ENCODE assay signal across 21 cellular contexts in genomic region chr9:137531099-137531765, GRCh38. TPM values are rescaled to one million over a fixed set of nuclear protein-coding genes. Genes with fewer than 3 reads are reported as not detected.
DNase-seq lines count a peak whose midpoint lies in the region; FAIRE-seq and TF ChIP-seq lines count a peak whose summit lies in the region.
"Had no signal": no experiment of that assay in that cellular context is flagged by ENCODE, and none has a peak within 500 bp of the region (broad histone marks: within the 10 kb centered on the region; RNA-seq: fewer than 3 reads in every experiment).

No MANE protein-coding gene starts in this region.

- intact Hi-C loops in kidney (cut with DNase I) (no loop called here), testis (cut with DNase I; ENCODE audit: low total_unique reads) (no loop called here), transverse colon (cut with DNase I; ENCODE audit: low total_unique reads) (no loop called here)

- no peak for TF ChIP-seq EP300 in transverse colon (IDR thresholded peaks at IDR 0.05; ENCODE audit: low read depth)

- H3K4me1 ChIP-seq in kidney (ENCODE audit: control insufficient read depth in 1 of 2, insufficient read depth in 1 of 2, low read depth in 1 of 2, low read length in 2 of 2), result peaks cover 0 to 9% of the 10 kb centered on the region in 2 donors
- H3K4me1 ChIP-seq in testis, result peaks cover 13% of the 10 kb centered on the region
- peaks cover 3 to 12% (median 7%) of the 10 kb centered on the region in 4 donors for H3K4me1 ChIP-seq in transverse colon

- DNase-seq in kidney, result peak; percentile 39
- DNase-seq in testis, result peak; percentile 44
- DNase-seq in NCI-H1105 (lab: John Stamatoyannopoulos, UW), result no peak
- DNase-seq in transverse colon, result no peak
- DNase-seq: activated CD4-positive, alpha-beta T cell treated with anti-CD3 and anti-CD28 coated beads, Interleukin-2, amount 50 U/mL, for 4 hours; activated gamma-delta T cell treated with Interleukin-2 at 50 U/mL for 16 hours; AML-193; Caco-2; left colon; natural killer cell; NCI-H146; NCI-H524; stimulated activated CD4-positive, alpha-beta T cell treated with anti-CD3 and anti-CD28 coated beads, Interleukin-2, amount 100 ng/mL, for 24 hours; stimulated activated naive CD4-positive, alpha-beta T cell; T-helper 2 cell; trophoblast cell had no signal

- in situ Hi-C loops in transverse colon (cut with MboI; ENCODE audit: low pct_ligation_motif_present in 1 of 4, low pct_unique_long_range_greater_than_20kb in 1 of 4, low sequenced_read_pairs in 3 of 4), result no loop called here

- H3K27ac ChIP-seq in angular gyrus (ENCODE audit: low read depth, low read length), result peak overlapping the region; percentile 14
- H3K27ac ChIP-seq in kidney (ENCODE audit: low read depth in 2 of 2, low read length in 2 of 2), result no peak overlapping the region
- H3K27ac ChIP-seq in testis, result peak overlapping the region; percentile 1 to 38
- no peak overlapping the region for H3K27ac ChIP-seq in transverse colon
- H3K27ac ChIP-seq: skin epidermis, VCaP had no signal

- H3K9me3 ChIP-seq in kidney (ENCODE audit: control insufficient read depth in 1 of 2, low read length in 2 of 2) (no peaks in the 10 kb centered on the region), testis (no peaks in the 10 kb centered on the region), transverse colon (no peaks in the 10 kb centered on the region)
- H3K9me3 ChIP-seq: Caco-2 had no signal

- TF ChIP-seq POLR2A in testis (IDR thresholded peaks at IDR 0.05), result no peak
- TF ChIP-seq POLR2A in transverse colon (IDR thresholded peaks at IDR 0.05), result no peak

- H3K36me3 ChIP-seq in kidney (ENCODE audit: control insufficient read depth in 1 of 2, insufficient read depth in 2 of 2, low read length in 2 of 2), result no peaks in the 10 kb centered on the region
- no peaks in the 10 kb centered on the region for H3K36me3 ChIP-seq in testis (ENCODE audit: low read depth, missing control alignments)
- H3K36me3 ChIP-seq in transverse colon, result no peaks in the 10 kb centered on the region

- H3K4me3 ChIP-seq in kidney (ENCODE audit: low read length in 2 of 2) (no peak overlapping the region), testis (no peak overlapping the region), transverse colon (no peak overlapping the region)
- H3K4me3 ChIP-seq: skin epidermis had no signal

- no peak overlapping the region for H3K9ac ChIP-seq in kidney (ENCODE audit: low read length in 2 of 2)

- WGBS in testis, 2 donors, result 55 to 61% methylated on average over 17 of the region's 17 CpGs
- WGBS in transverse colon (ENCODE audit: low coverage in 1 of 2), 2 donors, result 67% methylated on average over 17 of the region's 17 CpGs; no CpG with 5 or more reads in 1 of the 2 donors

- no peak for FAIRE-seq in kidney (lab: Jason Lieb, UNC)
- FAIRE-seq: H54, RCC 7860 had no signal

- H3K27me3 ChIP-seq in testis (no peaks in the 10 kb centered on the region), transverse colon (no peaks in the 10 kb centered on the region)

- TF ChIP-seq CTCF in kidney (IDR thresholded peaks at IDR 0.05; ENCODE audit: borderline replicate concordance, extremely low read depth, insufficient read depth) (no peak), testis (IDR thresholded peaks at IDR 0.05) (no peak), transverse colon (IDR thresholded peaks at IDR 0.05) (no peak)

RNA-seq across cellular contexts. Expression of gene PNPLA7, which starts 19.0 kb away (rescaled TPM):
- total RNA-seq in kidney (9.6 TPM), testis (10 to 100 TPM; 10.9 to 17.8 TPM), transverse colon (10 to 100 TPM; 16.0 to 95.4 (median 24.9) TPM)
- polyA plus RNA-seq in kidney (ENCODE audit: insufficient read depth, low read depth, low replicate concordance) (2.1 TPM), testis (ENCODE audit: insufficient read depth, low read depth, low replicate concordance) (4.2 TPM)

RNA-seq across cellular contexts. Expression of gene MRPL41, which starts 20.4 kb away (rescaled TPM):
- total RNA-seq in kidney (47.3 TPM), testis (10 to 100 TPM; 29.8 to 55.0 TPM), transverse colon (100 to 1,000 TPM; 109 to 144 (median 119) TPM)
- polyA plus RNA-seq in kidney (ENCODE audit: insufficient read depth, low read depth, low replicate concordance) (150 TPM), testis (ENCODE audit: insufficient read depth, low read depth, low replicate concordance) (25.9 TPM)

RNA-seq across cellular contexts. Expression of gene DPH7, which starts 47.5 kb away (rescaled TPM):
- total RNA-seq in kidney (31.4 TPM), testis (10 to 100 TPM; 61.8 to 92.5 TPM), transverse colon (10 to 100 TPM; 28.8 to 53.5 (median 36.6) TPM)
- polyA plus RNA-seq in kidney (ENCODE audit: insufficient read depth, low read depth, low replicate concordance) (23.2 TPM), testis (ENCODE audit: insufficient read depth, low read depth, low replicate concordance) (34.7 TPM)

RNA-seq across cellular contexts. Expression of gene ZMYND19, which starts 59.1 kb away (rescaled TPM):
- total RNA-seq in kidney (19.1 TPM), testis (10 to 100 TPM; 73.8 to 81.0 TPM), transverse colon (10 to 100 TPM in 2 of 4 donors, 1 to 10 TPM in 2; 6.7 to 11.5 (median 9.8) TPM)
- polyA plus RNA-seq in kidney (ENCODE audit: insufficient read depth, low read depth, low replicate concordance) (13.5 TPM), testis (ENCODE audit: insufficient read depth, low read depth, low replicate concordance) (72.2 TPM)

Comparison
In these comparisons a context has a peak if more than half of its experiments do, and no peak if none do; other contexts are left out.
1. H3K27ac ChIP-seq: peak in angular gyrus (single experiment) and testis (2 of 2); none in kidney (0 of 2) and transverse colon (0 of 4).
2. DNase-seq: peak in kidney (single experiment) and testis (single experiment); none in NCI-H1105 (single experiment) and transverse colon (single experiment).